1 cellular context compared by ENCODE assay signal in the genomic region with DNA sequence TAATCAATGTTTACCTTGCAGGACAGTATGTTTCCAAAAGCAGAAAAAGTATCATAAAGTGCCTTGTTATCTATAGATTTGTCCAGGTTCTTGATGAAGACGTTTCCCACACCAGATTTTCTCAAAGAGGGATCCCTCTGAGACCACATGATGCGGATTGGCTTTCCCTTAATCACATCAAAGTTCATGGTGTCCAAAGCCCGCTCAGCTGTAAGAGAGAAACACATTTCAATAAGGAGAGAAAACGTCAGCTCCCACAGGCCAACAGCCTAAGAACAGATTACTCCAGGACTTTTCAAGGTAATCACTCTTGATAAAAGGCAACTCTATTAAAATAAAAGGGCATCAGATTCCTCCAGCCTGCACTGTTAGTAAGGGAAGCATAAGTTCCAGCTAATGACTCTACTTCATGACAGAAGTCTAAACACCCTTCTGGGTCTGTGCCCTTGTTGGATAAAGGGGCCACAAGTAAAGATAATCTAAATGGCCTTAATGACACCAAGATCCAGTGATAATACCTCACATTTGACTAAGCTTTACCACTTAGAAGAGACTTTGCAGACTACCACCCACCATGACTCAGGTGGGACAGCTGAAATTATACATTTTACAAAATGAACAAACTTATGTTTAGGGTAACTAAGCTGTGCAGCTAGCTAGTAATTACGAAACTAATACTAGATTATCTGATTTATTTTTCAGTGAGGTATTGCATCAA.
TF ChIP-seq lines count a peak whose summit lies in the region.

No MANE protein-coding gene starts in this region.

TF ChIP-seq in GM12878, 131 proteins besides CTCF, POLR2A, EP300 and RAD21:
- TF ChIP-seq, protein P1, sequence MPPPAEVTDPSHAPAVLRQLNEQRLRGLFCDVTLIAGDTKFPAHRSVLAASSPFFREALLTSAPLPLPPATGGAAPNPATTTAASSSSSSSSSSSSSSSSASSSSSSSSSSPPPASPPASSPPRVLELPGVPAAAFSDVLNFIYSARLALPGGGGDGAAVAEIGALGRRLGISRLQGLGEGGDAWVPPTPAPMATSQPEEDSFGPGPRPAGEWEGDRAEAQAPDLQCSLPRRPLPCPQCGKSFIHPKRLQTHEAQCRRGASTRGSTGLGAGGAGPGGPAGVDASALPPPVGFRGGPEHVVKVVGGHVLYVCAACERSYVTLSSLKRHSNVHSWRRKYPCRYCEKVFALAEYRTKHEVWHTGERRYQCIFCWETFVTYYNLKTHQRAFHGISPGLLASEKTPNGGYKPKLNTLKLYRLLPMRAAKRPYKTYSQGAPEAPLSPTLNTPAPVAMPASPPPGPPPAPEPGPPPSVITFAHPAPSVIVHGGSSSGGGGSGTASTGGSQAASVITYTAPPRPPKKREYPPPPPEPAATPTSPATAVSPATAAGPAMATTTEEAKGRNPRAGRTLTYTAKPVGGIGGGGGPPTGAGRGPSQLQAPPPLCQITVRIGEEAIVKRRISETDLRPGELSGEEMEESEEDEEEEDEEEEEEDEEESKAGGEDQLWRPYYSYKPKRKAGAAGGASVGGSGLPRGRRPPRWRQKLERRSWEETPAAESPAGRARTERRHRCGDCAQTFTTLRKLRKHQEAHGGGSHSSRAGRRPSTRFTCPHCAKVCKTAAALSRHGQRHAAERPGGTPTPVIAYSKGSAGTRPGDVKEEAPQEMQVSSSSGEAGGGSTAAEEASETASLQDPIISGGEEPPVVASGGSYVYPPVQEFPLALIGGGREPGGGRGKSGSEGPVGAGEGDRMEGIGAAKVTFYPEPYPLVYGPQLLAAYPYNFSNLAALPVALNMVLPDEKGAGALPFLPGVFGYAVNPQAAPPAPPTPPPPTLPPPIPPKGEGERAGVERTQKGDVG (CRISPR knock-in tag; IDR thresholded peaks at IDR 0.05): no peak
- TF ChIP-seq KDM1A (IDR thresholded peaks at IDR 0.05; ENCODE audit: borderline replicate concordance) (no peak), CBX3 (IDR thresholded peaks at IDR 0.05; ENCODE audit: borderline replicate concordance, low read depth) (no peak), CBFB (IDR thresholded peaks at IDR 0.05; ENCODE audit: low read depth) (no peak), NBN (IDR thresholded peaks at IDR 0.05) (no peak), BCL11A (IDR thresholded peaks at IDR 0.05; ENCODE audit: low read depth, low read length) (no peak), HDGF (IDR thresholded peaks at IDR 0.05) (no peak), SRF (IDR thresholded peaks at IDR 0.05; ENCODE audit: low read depth in 2 of 2, low read length in 2 of 2) (no peak)
- TF ChIP-seq, protein P2, sequence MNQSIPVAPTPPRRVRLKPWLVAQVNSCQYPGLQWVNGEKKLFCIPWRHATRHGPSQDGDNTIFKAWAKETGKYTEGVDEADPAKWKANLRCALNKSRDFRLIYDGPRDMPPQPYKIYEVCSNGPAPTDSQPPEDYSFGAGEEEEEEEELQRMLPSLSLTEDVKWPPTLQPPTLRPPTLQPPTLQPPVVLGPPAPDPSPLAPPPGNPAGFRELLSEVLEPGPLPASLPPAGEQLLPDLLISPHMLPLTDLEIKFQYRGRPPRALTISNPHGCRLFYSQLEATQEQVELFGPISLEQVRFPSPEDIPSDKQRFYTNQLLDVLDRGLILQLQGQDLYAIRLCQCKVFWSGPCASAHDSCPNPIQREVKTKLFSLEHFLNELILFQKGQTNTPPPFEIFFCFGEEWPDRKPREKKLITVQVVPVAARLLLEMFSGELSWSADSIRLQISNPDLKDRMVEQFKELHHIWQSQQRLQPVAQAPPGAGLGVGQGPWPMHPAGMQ (IDR thresholded peaks at IDR 0.05; ENCODE audit: borderline replicate concordance): no peak
- TF ChIP-seq, protein P3, sequence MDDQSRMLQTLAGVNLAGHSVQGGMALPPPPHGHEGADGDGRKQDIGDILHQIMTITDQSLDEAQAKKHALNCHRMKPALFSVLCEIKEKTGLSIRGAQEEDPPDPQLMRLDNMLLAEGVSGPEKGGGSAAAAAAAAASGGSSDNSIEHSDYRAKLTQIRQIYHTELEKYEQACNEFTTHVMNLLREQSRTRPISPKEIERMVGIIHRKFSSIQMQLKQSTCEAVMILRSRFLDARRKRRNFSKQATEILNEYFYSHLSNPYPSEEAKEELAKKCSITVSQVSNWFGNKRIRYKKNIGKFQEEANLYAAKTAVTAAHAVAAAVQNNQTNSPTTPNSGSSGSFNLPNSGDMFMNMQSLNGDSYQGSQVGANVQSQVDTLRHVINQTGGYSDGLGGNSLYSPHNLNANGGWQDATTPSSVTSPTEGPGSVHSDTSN (IDR thresholded peaks at IDR 0.05; ENCODE audit: insufficient replicate concordance, low read depth, low read length): no peak
- TF ChIP-seq, protein P4, sequence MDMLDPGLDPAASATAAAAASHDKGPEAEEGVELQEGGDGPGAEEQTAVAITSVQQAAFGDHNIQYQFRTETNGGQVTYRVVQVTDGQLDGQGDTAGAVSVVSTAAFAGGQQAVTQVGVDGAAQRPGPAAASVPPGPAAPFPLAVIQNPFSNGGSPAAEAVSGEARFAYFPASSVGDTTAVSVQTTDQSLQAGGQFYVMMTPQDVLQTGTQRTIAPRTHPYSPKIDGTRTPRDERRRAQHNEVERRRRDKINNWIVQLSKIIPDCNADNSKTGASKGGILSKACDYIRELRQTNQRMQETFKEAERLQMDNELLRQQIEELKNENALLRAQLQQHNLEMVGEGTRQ (IDR thresholded peaks at IDR 0.05; ENCODE audit: borderline replicate concordance, low read depth, low read length): no peak
- TF ChIP-seq, protein P5, sequence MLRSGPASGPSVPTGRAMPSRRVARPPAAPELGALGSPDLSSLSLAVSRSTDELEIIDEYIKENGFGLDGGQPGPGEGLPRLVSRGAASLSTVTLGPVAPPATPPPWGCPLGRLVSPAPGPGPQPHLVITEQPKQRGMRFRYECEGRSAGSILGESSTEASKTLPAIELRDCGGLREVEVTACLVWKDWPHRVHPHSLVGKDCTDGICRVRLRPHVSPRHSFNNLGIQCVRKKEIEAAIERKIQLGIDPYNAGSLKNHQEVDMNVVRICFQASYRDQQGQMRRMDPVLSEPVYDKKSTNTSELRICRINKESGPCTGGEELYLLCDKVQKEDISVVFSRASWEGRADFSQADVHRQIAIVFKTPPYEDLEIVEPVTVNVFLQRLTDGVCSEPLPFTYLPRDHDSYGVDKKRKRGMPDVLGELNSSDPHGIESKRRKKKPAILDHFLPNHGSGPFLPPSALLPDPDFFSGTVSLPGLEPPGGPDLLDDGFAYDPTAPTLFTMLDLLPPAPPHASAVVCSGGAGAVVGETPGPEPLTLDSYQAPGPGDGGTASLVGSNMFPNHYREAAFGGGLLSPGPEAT (IDR thresholded peaks at IDR 0.05; ENCODE audit: low read depth): no peak
- TF ChIP-seq, protein P6, sequence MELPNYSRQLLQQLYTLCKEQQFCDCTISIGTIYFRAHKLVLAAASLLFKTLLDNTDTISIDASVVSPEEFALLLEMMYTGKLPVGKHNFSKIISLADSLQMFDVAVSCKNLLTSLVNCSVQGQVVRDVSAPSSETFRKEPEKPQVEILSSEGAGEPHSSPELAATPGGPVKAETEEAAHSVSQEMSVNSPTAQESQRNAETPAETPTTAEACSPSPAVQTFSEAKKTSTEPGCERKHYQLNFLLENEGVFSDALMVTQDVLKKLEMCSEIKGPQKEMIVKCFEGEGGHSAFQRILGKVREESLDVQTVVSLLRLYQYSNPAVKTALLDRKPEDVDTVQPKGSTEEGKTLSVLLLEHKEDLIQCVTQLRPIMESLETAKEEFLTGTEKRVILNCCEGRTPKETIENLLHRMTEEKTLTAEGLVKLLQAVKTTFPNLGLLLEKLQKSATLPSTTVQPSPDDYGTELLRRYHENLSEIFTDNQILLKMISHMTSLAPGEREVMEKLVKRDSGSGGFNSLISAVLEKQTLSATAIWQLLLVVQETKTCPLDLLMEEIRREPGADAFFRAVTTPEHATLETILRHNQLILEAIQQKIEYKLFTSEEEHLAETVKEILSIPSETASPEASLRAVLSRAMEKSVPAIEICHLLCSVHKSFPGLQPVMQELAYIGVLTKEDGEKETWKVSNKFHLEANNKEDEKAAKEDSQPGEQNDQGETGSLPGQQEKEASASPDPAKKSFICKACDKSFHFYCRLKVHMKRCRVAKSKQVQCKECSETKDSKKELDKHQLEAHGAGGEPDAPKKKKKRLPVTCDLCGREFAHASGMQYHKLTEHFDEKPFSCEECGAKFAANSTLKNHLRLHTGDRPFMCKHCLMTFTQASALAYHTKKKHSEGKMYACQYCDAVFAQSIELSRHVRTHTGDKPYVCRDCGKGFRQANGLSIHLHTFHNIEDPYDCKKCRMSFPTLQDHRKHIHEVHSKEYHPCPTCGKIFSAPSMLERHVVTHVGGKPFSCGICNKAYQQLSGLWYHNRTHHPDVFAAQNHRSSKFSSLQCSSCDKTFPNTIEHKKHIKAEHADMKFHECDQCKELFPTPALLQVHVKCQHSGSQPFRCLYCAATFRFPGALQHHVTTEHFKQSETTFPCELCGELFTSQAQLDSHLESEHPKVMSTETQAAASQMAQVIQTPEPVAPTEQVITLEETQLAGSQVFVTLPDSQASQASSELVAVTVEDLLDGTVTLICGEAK (IDR thresholded peaks at IDR 0.05; ENCODE audit: borderline replicate concordance): no peak
- TF ChIP-seq, protein P7, sequence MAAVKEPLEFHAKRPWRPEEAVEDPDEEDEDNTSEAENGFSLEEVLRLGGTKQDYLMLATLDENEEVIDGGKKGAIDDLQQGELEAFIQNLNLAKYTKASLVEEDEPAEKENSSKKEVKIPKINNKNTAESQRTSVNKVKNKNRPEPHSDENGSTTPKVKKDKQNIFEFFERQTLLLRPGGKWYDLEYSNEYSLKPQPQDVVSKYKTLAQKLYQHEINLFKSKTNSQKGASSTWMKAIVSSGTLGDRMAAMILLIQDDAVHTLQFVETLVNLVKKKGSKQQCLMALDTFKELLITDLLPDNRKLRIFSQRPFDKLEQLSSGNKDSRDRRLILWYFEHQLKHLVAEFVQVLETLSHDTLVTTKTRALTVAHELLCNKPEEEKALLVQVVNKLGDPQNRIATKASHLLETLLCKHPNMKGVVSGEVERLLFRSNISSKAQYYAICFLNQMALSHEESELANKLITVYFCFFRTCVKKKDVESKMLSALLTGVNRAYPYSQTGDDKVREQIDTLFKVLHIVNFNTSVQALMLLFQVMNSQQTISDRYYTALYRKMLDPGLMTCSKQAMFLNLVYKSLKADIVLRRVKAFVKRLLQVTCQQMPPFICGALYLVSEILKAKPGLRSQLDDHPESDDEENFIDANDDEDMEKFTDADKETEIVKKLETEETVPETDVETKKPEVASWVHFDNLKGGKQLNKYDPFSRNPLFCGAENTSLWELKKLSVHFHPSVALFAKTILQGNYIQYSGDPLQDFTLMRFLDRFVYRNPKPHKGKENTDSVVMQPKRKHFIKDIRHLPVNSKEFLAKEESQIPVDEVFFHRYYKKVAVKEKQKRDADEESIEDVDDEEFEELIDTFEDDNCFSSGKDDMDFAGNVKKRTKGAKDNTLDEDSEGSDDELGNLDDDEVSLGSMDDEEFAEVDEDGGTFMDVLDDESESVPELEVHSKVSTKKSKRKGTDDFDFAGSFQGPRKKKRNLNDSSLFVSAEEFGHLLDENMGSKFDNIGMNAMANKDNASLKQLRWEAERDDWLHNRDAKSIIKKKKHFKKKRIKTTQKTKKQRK (IDR thresholded peaks at IDR 0.05; ENCODE audit: low read depth, low read length): no peak
- TF ChIP-seq, protein P8, sequence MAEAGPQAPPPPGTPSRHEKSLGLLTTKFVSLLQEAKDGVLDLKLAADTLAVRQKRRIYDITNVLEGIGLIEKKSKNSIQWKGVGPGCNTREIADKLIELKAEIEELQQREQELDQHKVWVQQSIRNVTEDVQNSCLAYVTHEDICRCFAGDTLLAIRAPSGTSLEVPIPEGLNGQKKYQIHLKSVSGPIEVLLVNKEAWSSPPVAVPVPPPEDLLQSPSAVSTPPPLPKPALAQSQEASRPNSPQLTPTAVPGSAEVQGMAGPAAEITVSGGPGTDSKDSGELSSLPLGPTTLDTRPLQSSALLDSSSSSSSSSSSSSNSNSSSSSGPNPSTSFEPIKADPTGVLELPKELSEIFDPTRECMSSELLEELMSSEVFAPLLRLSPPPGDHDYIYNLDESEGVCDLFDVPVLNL (IDR thresholded peaks at IDR 0.05; ENCODE audit: low read depth, low read length): no peak
- TF ChIP-seq, protein P9, sequence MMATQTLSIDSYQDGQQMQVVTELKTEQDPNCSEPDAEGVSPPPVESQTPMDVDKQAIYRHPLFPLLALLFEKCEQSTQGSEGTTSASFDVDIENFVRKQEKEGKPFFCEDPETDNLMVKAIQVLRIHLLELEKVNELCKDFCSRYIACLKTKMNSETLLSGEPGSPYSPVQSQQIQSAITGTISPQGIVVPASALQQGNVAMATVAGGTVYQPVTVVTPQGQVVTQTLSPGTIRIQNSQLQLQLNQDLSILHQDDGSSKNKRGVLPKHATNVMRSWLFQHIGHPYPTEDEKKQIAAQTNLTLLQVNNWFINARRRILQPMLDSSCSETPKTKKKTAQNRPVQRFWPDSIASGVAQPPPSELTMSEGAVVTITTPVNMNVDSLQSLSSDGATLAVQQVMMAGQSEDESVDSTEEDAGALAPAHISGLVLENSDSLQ (IDR thresholded peaks at IDR 0.05): no peak
- TF ChIP-seq, protein P10, sequence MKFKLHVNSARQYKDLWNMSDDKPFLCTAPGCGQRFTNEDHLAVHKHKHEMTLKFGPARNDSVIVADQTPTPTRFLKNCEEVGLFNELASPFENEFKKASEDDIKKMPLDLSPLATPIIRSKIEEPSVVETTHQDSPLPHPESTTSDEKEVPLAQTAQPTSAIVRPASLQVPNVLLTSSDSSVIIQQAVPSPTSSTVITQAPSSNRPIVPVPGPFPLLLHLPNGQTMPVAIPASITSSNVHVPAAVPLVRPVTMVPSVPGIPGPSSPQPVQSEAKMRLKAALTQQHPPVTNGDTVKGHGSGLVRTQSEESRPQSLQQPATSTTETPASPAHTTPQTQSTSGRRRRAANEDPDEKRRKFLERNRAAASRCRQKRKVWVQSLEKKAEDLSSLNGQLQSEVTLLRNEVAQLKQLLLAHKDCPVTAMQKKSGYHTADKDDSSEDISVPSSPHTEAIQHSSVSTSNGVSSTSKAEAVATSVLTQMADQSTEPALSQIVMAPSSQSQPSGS (IDR thresholded peaks at IDR 0.05; ENCODE audit: low read length): no peak
